In the genomic region with DNA sequence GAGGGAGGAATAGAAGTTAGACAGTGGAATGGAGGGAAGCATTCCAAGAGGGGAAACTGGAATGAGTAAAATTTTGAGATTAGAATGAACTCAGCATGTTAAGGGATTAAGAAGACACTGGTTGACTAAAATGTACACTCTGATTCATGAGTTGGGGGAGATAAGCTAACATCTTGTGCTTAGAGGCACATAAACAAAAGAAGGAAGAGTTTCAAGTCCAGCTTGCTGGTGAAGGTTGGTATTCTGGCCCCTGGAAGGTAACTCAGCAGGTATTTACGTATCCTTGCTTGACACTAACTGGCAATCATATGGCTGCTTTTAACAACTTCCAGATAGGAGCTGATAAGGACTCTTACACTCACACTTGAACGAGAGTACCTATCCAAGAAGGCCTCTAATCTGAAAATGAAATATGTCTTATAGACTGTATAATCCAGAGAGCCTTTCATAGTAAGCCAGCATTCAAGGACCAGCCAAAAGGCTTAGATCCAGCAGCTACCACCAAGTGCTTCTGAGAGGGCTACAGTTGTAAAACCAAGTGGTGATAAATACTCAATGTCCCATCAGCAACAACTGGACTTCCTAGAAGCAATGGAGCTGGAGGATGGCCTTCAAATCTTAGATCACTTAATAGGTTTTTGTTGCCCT, we compare ENCODE assay signal across 1 cellular context.
TF ChIP-seq lines count a peak whose summit lies in the region.

No MANE protein-coding gene starts in this region.

TF ChIP-seq in SK-N-SH treated with all-trans-retinoic acid at 6 μM for 48 hours, 23 proteins besides CTCF, POLR2A, EP300 and RAD21 (continued from another document):
- TF ChIP-seq OSR1 (CRISPR knock-in tag; IDR thresholded peaks at IDR 0.05), result no peak
- no peak for TF ChIP-seq TOX (CRISPR knock-in tag; IDR thresholded peaks at IDR 0.05; ENCODE audit: borderline replicate concordance)
- TF ChIP-seq RARB (CRISPR knock-in tag; IDR thresholded peaks at IDR 0.05), result no peak
- no peak for TF ChIP-seq ZFP30 (CRISPR knock-in tag; IDR thresholded peaks at IDR 0.05)
